10 cellular contexts compared by ENCODE assay signal in the genomic region with DNA sequence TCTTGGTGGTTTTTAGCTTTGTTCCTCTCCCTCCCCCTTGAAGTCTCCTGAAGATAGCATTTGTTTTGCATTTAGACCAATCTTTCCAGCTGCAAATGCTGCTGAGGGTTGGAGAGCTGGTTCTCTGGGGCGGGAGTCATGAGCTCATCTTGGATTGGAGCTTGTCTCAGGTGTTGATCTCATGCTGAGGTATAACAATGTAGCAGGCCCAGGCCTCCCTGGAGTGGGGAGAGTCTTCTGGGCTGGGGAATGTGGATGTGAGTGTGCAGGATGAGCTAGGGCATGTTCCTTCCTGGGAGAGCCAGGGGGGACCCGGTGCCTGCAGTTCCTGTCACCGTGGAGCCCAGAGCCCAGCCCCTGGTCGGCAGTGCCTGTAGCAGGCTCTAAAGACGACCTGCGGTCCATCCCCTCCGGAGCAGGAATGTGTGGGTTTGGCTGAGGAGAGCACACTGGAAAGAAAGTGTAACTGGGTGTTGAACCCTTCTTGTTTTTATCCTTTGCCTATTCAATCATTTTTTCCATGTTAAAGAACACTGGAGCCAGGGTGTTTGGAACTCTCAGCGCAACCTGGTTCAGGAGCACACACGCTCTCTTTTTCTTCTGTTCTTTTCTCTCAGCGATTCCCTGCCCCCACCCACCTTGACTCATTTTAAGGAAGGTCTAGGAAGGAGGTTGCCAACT. TPM values are rescaled to one million over a fixed set of nuclear protein-coding genes. Genes with fewer than 3 reads are reported as not detected.
DNase-seq lines count a peak whose midpoint lies in the region; ATAC-seq and TF ChIP-seq lines count a peak whose summit lies in the region.
"Had no signal": no experiment of that assay in that cellular context is flagged by ENCODE, and none has a peak within 500 bp of the region (broad histone marks: within the 10 kb centered on the region; RNA-seq: fewer than 3 reads in every experiment).

No MANE protein-coding gene starts in this region.

- H3K27ac ChIP-seq in SK-N-SH (ENCODE audit: low read depth in 2 of 2, low read length in 1 of 2), result peak overlapping the region in 1 of 2 experiments; percentile 39; a peak in 1 of 4 replicates
- peak overlapping the region; percentile 6 for H3K27ac ChIP-seq in mesodermal cell (ENCODE audit: low read depth, low read length, severe bottlenecking)
- H3K27ac ChIP-seq in urinary bladder (ENCODE audit: low read depth), result peak overlapping the region; percentile 15
- H3K27ac ChIP-seq in CD8-positive, alpha-beta T cell (ENCODE audit: low read depth, low read length), result no peak overlapping the region
- H3K27ac ChIP-seq: 22Rv1 had no signal

- intact Hi-C loops in CD8-positive, alpha-beta T cell (cut with DNase I, micrococcal nuclease), result no loop called here

- no peak overlapping the region for H3K4me3 Mint-ChIP-seq in CD8-positive, alpha-beta T cell

- no peaks in the 10 kb centered on the region for H3K36me3 Mint-ChIP-seq in CD8-positive, alpha-beta T cell

- H3K79me2 ChIP-seq in SK-N-SH (ENCODE audit: insufficient read depth), result peaks cover 55% of the 10 kb centered on the region

- H3K9me2 ChIP-seq in SK-N-SH, result no peaks in the 10 kb centered on the region

- no peak overlapping the region for H2AFZ ChIP-seq in SK-N-SH (ENCODE audit: low read depth)

- peak overlapping the region; percentile 66; the same call in 1 of the 2 replicates for H3K4me2 ChIP-seq in SK-N-SH

- H4K20me1 ChIP-seq in SK-N-SH (ENCODE audit: insufficient read depth), result no peaks in the 10 kb centered on the region

- H3K9ac ChIP-seq in SK-N-SH, result no peak overlapping the region

- no peak for DNase-seq in SK-N-SH
- DNase-seq in dermis blood vessel endothelial cell, result peak; percentile 19
- no peak for DNase-seq in NCI-H2171 treated with DMSO at 0.1 percent for 48 hours (lab: John Stamatoyannopoulos, UW)
- no peak for DNase-seq in CD8-positive, alpha-beta T cell
- DNase-seq: NCI-H1105 treated with DMSO at 0.1 percent for 48 hours had no signal

- no peak for TF ChIP-seq RAD21 in SK-N-SH (IDR thresholded peaks at IDR 0.05; ENCODE audit: low read length)

- POLR2A ChIA-PET in SK-N-SH (lab: Yijun Ruan, JAX), result interaction anchor here (1.8 kb wide), 1 partner anchor 11 kb away, joined by 5 read pairs; no protein-coding TSS in a partner anchor
- POLR2A ChIA-PET in CD8-positive, alpha-beta T cell (lab: Charles Lee), result no interaction called here

- WGBS in SK-N-SH (ENCODE audit: low lambda C conversion rate), result 80% methylated on average over 8 of the region's 10 CpGs
- WGBS in mesodermal cell (ENCODE audit: insufficient coverage in 2 of 2), 2 experiments, result 55 to 59% methylated on average over 8 of the region's 10 CpGs
- WGBS in urinary bladder, result 47% methylated on average over 10 of the region's 10 CpGs

- H3K27me3 Mint-ChIP-seq in CD8-positive, alpha-beta T cell (ENCODE audit: low read depth), result peaks cover 60% of the 10 kb centered on the region

- CTCF ChIA-PET in SK-N-SH (lab: Yijun Ruan, JAX), result interaction anchor here (0.8 to 1.5 kb wide), 3 partner anchors 12 to 203 kb away, joined by 3 to 4 read pairs (median 3); no protein-coding TSS in a partner anchor
- CTCF ChIA-PET in CD8-positive, alpha-beta T cell (lab: Charles Lee), result interaction anchor here (1.0 kb wide), 1 partner anchor 9 kb away, joined by 4 read pairs; no protein-coding TSS in a partner anchor

- H3K4me1 ChIP-seq in SK-N-SH (ENCODE audit: control insufficient read depth in 1 of 2, insufficient read depth in 2 of 2, low read depth in 1 of 2, low read length in 1 of 2), result peaks cover 37 to 47% of the 10 kb centered on the region in 2 experiments
- H3K4me1 ChIP-seq in mesodermal cell (ENCODE audit: control insufficient read depth, insufficient read depth, low read length, poor library complexity, severe bottlenecking), result peaks cover 36% of the 10 kb centered on the region
- no peaks in the 10 kb centered on the region for H3K4me1 ChIP-seq in urinary bladder (ENCODE audit: insufficient read depth)
- peaks cover 3% of the 10 kb centered on the region for H3K4me1 ChIP-seq in CD8-positive, alpha-beta T cell (ENCODE audit: insufficient read depth, low read length)

- TF ChIP-seq EP300 in SK-N-SH (IDR thresholded peaks at IDR 0.05; ENCODE audit: borderline replicate concordance in 1 of 2, low read depth in 1 of 2, low read length in 1 of 2), result no peak

- H3F3A ChIP-seq in SK-N-SH (replicated peaks; ENCODE audit: insufficient read depth), result peaks cover 12% of the 10 kb centered on the region

- H3K9me3 ChIP-seq in SK-N-SH (no peaks in the 10 kb centered on the region), mesodermal cell (ENCODE audit: control insufficient read depth, low read length) (peaks cover 13% of the 10 kb centered on the region)
- no peaks in the 10 kb centered on the region for H3K9me3 ChIP-seq in CD8-positive, alpha-beta T cell (ENCODE audit: low read length)

- TF ChIP-seq CTCF in SK-N-SH (IDR thresholded peaks at IDR 0.05), result no peak
- TF ChIP-seq CTCF in CD8-positive, alpha-beta T cell (IDR thresholded peaks at IDR 0.05), result no peak

- H3K4me1 Mint-ChIP-seq in CD8-positive, alpha-beta T cell (ENCODE audit: low read depth), result peaks cover 12% of the 10 kb centered on the region

- peaks cover 4% of the 10 kb centered on the region for H3K9me3 Mint-ChIP-seq in CD8-positive, alpha-beta T cell

- no peaks in the 10 kb centered on the region for H3K27me3 ChIP-seq in SK-N-SH (ENCODE audit: insufficient read depth)
- H3K27me3 ChIP-seq in CD8-positive, alpha-beta T cell (ENCODE audit: insufficient read depth, low read length), result no peaks in the 10 kb centered on the region

- H3K36me3 ChIP-seq in SK-N-SH (replicated peaks in 1 of 2; ENCODE audit: control insufficient read depth in 1 of 2, insufficient read depth in 2 of 2, low read length in 1 of 2) (peaks cover 23 to 39% of the 10 kb centered on the region in 2 experiments), mesodermal cell (ENCODE audit: control insufficient read depth, insufficient read depth, low read length) (peaks cover 54% of the 10 kb centered on the region), urinary bladder (ENCODE audit: insufficient read depth) (peaks cover 2% of the 10 kb centered on the region)
- H3K36me3 ChIP-seq in CD8-positive, alpha-beta T cell (ENCODE audit: insufficient read depth, low read length), result no peaks in the 10 kb centered on the region

- H3K4me3 ChIP-seq in SK-N-SH (ENCODE audit: low read depth in 2 of 2, low read length in 1 of 2) (no peak overlapping the region), mesodermal cell (ENCODE audit: extremely low read depth, insufficient read depth, low read length, poor library complexity, severe bottlenecking) (peak overlapping the region; percentile 14), urinary bladder (ENCODE audit: low read depth, low read length) (no peak overlapping the region)
- H3K4me3 ChIP-seq in CD8-positive, alpha-beta T cell (ENCODE audit: low read depth, low read length), result no peak overlapping the region

- ATAC-seq in SK-N-SH treated with all-trans-retinoic acid at 6 μM for 48 hours (no peak), HG02642 (IDR thresholded peaks at IDR 0.05; ENCODE audit: poor library complexity, unreplicated experiment) (no peak)
- no peak for ATAC-seq in CD8-positive, alpha-beta T cell

- H3K27ac Mint-ChIP-seq in CD8-positive, alpha-beta T cell, result no peak overlapping the region

TF ChIP-seq in SK-N-SH, 30 proteins besides CTCF, POLR2A, EP300 and RAD21 (continues in another document):
- TF ChIP-seq ELF1 (IDR thresholded peaks at IDR 0.05), result no peak
- TF ChIP-seq, protein P1, sequence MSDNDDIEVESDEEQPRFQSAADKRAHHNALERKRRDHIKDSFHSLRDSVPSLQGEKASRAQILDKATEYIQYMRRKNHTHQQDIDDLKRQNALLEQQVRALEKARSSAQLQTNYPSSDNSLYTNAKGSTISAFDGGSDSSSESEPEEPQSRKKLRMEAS (IDR thresholded peaks at IDR 0.05; ENCODE audit: low read depth), result no peak

TF ChIP-seq in SK-N-SH treated with all-trans-retinoic acid at 6 μM for 48 hours, 23 proteins besides CTCF, POLR2A, EP300 and RAD21 (continues in another document):
- TF ChIP-seq ZNF565 (CRISPR knock-in tag; conservative IDR thresholded peaks at IDR 0.05; ENCODE audit: low read depth) (no peak), SNAI2 (CRISPR knock-in tag; IDR thresholded peaks at IDR 0.05) (no peak), GLIS3 (CRISPR knock-in tag; IDR thresholded peaks at IDR 0.05) (no peak)
- TF ChIP-seq, protein P2, sequence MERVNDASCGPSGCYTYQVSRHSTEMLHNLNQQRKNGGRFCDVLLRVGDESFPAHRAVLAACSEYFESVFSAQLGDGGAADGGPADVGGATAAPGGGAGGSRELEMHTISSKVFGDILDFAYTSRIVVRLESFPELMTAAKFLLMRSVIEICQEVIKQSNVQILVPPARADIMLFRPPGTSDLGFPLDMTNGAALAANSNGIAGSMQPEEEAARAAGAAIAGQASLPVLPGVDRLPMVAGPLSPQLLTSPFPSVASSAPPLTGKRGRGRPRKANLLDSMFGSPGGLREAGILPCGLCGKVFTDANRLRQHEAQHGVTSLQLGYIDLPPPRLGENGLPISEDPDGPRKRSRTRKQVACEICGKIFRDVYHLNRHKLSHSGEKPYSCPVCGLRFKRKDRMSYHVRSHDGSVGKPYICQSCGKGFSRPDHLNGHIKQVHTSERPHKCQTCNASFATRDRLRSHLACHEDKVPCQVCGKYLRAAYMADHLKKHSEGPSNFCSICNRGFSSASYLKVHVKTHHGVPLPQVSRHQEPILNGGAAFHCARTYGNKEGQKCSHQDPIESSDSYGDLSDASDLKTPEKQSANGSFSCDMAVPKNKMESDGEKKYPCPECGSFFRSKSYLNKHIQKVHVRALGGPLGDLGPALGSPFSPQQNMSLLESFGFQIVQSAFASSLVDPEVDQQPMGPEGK (CRISPR knock-in tag; IDR thresholded peaks at IDR 0.05; ENCODE audit: borderline replicate concordance), result no peak

RNA-seq across cellular contexts. Expression of a gene that starts 2.7 kb away (rescaled TPM):
- 34.7 and 39.2 TPM in 2 replicates for polyA plus RNA-seq in SK-N-SH (2012; rRNA removed)
- polyA plus RNA-seq in SK-N-SH (2012; cell fraction: cytosol; rRNA removed), result 30.4 and 39.2 TPM in 2 replicates
- 55.0 and 70.9 TPM in 2 replicates for polyA plus RNA-seq in SK-N-SH (2012; cell fraction: nucleus; rRNA removed)
- 57.2 and 80.3 TPM in 2 replicates for total RNA-seq in dermis blood vessel endothelial cell
- 103 TPM for polyA plus RNA-seq in mesodermal cell (2013, experiment 1 of 2)
- 94.7 TPM for polyA plus RNA-seq in mesodermal cell (2013, experiment 2 of 2)
- 105 TPM for total RNA-seq in urinary bladder
- polyA plus RNA-seq in urinary bladder, result 53.8 TPM
- total RNA-seq in CD8-positive, alpha-beta T cell, result 1 to 10 TPM; 3.4 to 3.7 TPM

Comparison
In these comparisons a context has a peak if more than half of its experiments do, and no peak if none do; other contexts are left out.
1. RNA of a gene that starts 2.7 kb away (total RNA-seq): 105 TPM in urinary bladder (single experiment) and 57.2 to 80.3 TPM in dermis blood vessel endothelial cell; 3.4 to 3.7 TPM in CD8-positive, alpha-beta T cell; every median in the first group is over 10 times any median in the second.